Comparison of ENCODE assay signal across 15 cellular contexts in genomic region chr13:89457977-89458376, GRCh38.
A peak's percentile ranks its signal among the peaks of the same experiment; 100 is the strongest.
DNase-seq lines count a peak whose midpoint lies in the region; ATAC-seq, FAIRE-seq and TF ChIP-seq lines count a peak whose summit lies in the region.
"Had no signal": no experiment of that assay in that cellular context is flagged by ENCODE, and none has a peak within 500 bp of the region (broad histone marks: within the 10 kb centered on the region; RNA-seq: fewer than 3 reads in every experiment).

No MANE protein-coding gene starts in this region.

- no peak overlapping the region for H2AK5ac ChIP-seq in mesenchymal stem cell (ENCODE audit: low read length, severe bottlenecking)

- no peaks in the 10 kb centered on the region for H3K79me2 ChIP-seq in endothelial cell of umbilical vein (ENCODE audit: control insufficient read depth, insufficient read depth, low read length)

- dilution Hi-C loops in endothelial cell of umbilical vein (cut with MboI; ENCODE audit: extremely low pct_ligation_motif_present, low sequenced_read_pairs): no loop called here

- DNase-seq in AG04450 (ENCODE audit: low read depth, low spot score) (peak; percentile 13), M059J (ENCODE audit: low read depth) (peak; percentile 26), endothelial cell of umbilical vein (ENCODE audit: low read depth, low spot score) (peak; percentile 6), mesenchymal stem cell (peak; percentile 53), NCI-H2029 (lab: John Stamatoyannopoulos, UW) (no peak), D341Med (ENCODE audit: low spot score) (no peak)
- no peak for DNase-seq in activated T-cell treated with anti-CD3 and anti-CD28 coated beads, Interleukin-2, amount 50 U/mL, for 4 hours
- DNase-seq: activated naive CD4-positive, alpha-beta T cell treated with Interleukin-2 at 50 U/mL for 16 hours; NCI-H1105 treated with DMSO at 0.1 percent for 48 hours; NCI-H446; stimulated activated naive CD8-positive, alpha-beta T cell treated with anti-CD3 and anti-CD28 coated beads, Interleukin-15, Interleukin-2, amounts not matched to agents 100 U/mL and 50 U/mL, for 24 hours had no signal

- intact Hi-C loops in endothelial cell of umbilical vein (cut with micrococcal nuclease): loop anchor here (1.0 kb wide), 1 partner anchor 56 kb away; no protein-coding TSS in a partner anchor

- H4K20me1 ChIP-seq in endothelial cell of umbilical vein (replicated peaks; ENCODE audit: control insufficient read depth, extremely low read depth, insufficient read depth, low read length): no peaks in the 10 kb centered on the region

- H3K36me3 ChIP-seq in endothelial cell of umbilical vein (ENCODE audit: control insufficient read depth in 2 of 2, extremely low read depth in 1 of 2, insufficient read depth in 2 of 2, low read length in 2 of 2) (no peaks in the 10 kb centered on the region), mesenchymal stem cell (ENCODE audit: control insufficient read depth in 1 of 2, insufficient read depth in 2 of 2, low read depth in 1 of 2, low read length in 2 of 2) (no peaks in the 10 kb centered on the region)

- CTCF ChIA-PET in AG04450 (lab: Charles Lee): interaction anchor here (0.6 kb wide), 1 partner anchor 662 kb away, joined by 3 read pairs; no protein-coding TSS in a partner anchor
- CTCF ChIA-PET in endothelial cell of umbilical vein (lab: Charles Lee): interaction anchor here (1.0 to 1.3 kb wide), 2 partner anchors 31 to 57 kb away, joined by 3 read pairs; no protein-coding TSS in a partner anchor

- H3K27me3 ChIP-seq in AG04450 (ENCODE audit: control insufficient read depth, insufficient read depth, low read length) (no peaks in the 10 kb centered on the region), endothelial cell of umbilical vein (ENCODE audit: control insufficient read depth in 2 of 2, insufficient read depth in 2 of 2, low read length in 2 of 2) (no peaks in the 10 kb centered on the region), mesenchymal stem cell (ENCODE audit: control insufficient read depth in 1 of 2, insufficient read depth in 1 of 2, low read length in 2 of 2) (no peaks in the 10 kb centered on the region)

- H3K9me3 ChIP-seq in AG04450 (ENCODE audit: control insufficient read depth, insufficient read depth, low read length) (no peaks in the 10 kb centered on the region), endothelial cell of umbilical vein (replicated peaks; ENCODE audit: control insufficient read depth, insufficient read depth, low read length) (no peaks in the 10 kb centered on the region), mesenchymal stem cell (ENCODE audit: control insufficient read depth, low read length) (no peaks in the 10 kb centered on the region)

- H3K9ac ChIP-seq in endothelial cell of umbilical vein (replicated peaks; ENCODE audit: extremely low read depth, insufficient read depth, low read length) (no peak overlapping the region), mesenchymal stem cell (ENCODE audit: low read length) (no peak overlapping the region)

- no peaks in the 10 kb centered on the region for H3K79me1 ChIP-seq in mesenchymal stem cell (replicated peaks; ENCODE audit: low read length, poor library complexity, severe bottlenecking)

- H3K18ac ChIP-seq in mesenchymal stem cell (ENCODE audit: low read depth in 1 of 2, low read length in 2 of 2): no peak overlapping the region

- no peak overlapping the region for H3K23ac ChIP-seq in mesenchymal stem cell (ENCODE audit: low read length in 2 of 2)

- no peak overlapping the region for H3K4me2 ChIP-seq in endothelial cell of umbilical vein (ENCODE audit: insufficient read depth, low read length)
- H3K4me2 ChIP-seq in mesenchymal stem cell (ENCODE audit: low read length, poor library complexity, severe bottlenecking): no peak overlapping the region

- no peak overlapping the region for H3K27ac ChIP-seq in AG04450 (ENCODE audit: low read depth, low read length)
- no peak overlapping the region for H3K27ac ChIP-seq in endothelial cell of umbilical vein (ENCODE audit: insufficient read depth, low read depth, low read length)
- H3K27ac ChIP-seq in mesenchymal stem cell (ENCODE audit: low read length, poor library complexity, severe bottlenecking): peak overlapping the region; percentile 69

- H3K4ac ChIP-seq in mesenchymal stem cell (ENCODE audit: low read depth in 1 of 2, low read length in 2 of 2): no peak overlapping the region

- no peak for FAIRE-seq in endothelial cell of umbilical vein (lab: Jason Lieb, UNC)

- no peak overlapping the region for H2BK12ac ChIP-seq in mesenchymal stem cell (ENCODE audit: low read length in 2 of 2)

- no peaks in the 10 kb centered on the region for H3K4me1 Mint-ChIP-seq in activated T-cell treated with anti-CD3 and anti-CD28 coated beads, Interleukin-2, amount 50 U/mL, for 4 hours (ENCODE audit: low read depth)
- H3K4me1 Mint-ChIP-seq: IgD-negative memory B cell, WTC11 had no signal

- peaks cover 21% of the 10 kb centered on the region for H3K4me1 ChIP-seq in endothelial cell of umbilical vein (ENCODE audit: control insufficient read depth, extremely low read depth, insufficient read depth, low read length)
- H3K4me1 ChIP-seq in mesenchymal stem cell (ENCODE audit: control insufficient read depth, insufficient read depth, low read depth, low read length): peaks cover 1% of the 10 kb centered on the region

- TF ChIP-seq CTCF in AG04450 (IDR thresholded peaks at IDR 0.05; ENCODE audit: low read depth, low read length): no peak
- TF ChIP-seq CTCF in endothelial cell of umbilical vein (IDR thresholded peaks at IDR 0.05; ENCODE audit: extremely low read depth in 1 of 2, insufficient read depth in 1 of 2, low read depth in 1 of 2, low read length in 2 of 2): no peak

- H3K4me3 ChIP-seq in AG04450 (ENCODE audit: low read depth, low read length) (no peak overlapping the region), endothelial cell of umbilical vein (replicated peaks in 1 of 3; ENCODE audit: insufficient read depth in 1 of 3, low read depth in 1 of 3, low read length in 3 of 3) (no peak overlapping the region), mesenchymal stem cell (ENCODE audit: insufficient read depth in 1 of 2, low read depth in 1 of 2, low read length in 2 of 2) (no peak overlapping the region)
- H3K4me3 ChIP-seq: lung had no signal

- H3K27me3 Mint-ChIP-seq in activated T-cell treated with anti-CD3 and anti-CD28 coated beads, Interleukin-2, amount 50 U/mL, for 4 hours (ENCODE audit: low read depth): no peaks in the 10 kb centered on the region
- H3K27me3 Mint-ChIP-seq: IgD-negative memory B cell had no signal

- H2BK120ac ChIP-seq in mesenchymal stem cell (ENCODE audit: low read depth, low read length): no peak overlapping the region

- peak overlapping the region; percentile 39 for H2BK5ac ChIP-seq in mesenchymal stem cell (ENCODE audit: low read depth, low read length, poor library complexity, severe bottlenecking)

- H2AFZ ChIP-seq in endothelial cell of umbilical vein (ENCODE audit: low read depth, low read length): no peak overlapping the region
- no peak overlapping the region for H2AFZ ChIP-seq in mesenchymal stem cell (ENCODE audit: low read depth, low read length)

- peaks cover 24% of the 10 kb centered on the region for H3K9me3 Mint-ChIP-seq in activated T-cell treated with anti-CD3 and anti-CD28 coated beads, Interleukin-2, amount 50 U/mL, for 4 hours
- H3K9me3 Mint-ChIP-seq: WTC11 had no signal

- H2BK15ac ChIP-seq in mesenchymal stem cell (ENCODE audit: low read depth, poor library complexity, severe bottlenecking): no peak overlapping the region

- H4K91ac ChIP-seq in mesenchymal stem cell (ENCODE audit: low read length): no peak overlapping the region

- no TSS peak for BruUV-seq in endothelial cell of umbilical vein (replicated peaks; lab: Mats Ljungman, UMichigan)

- WGBS in mesenchymal stem cell: 28% methylated on average over 2 of the region's 4 CpGs

- TF ChIP-seq POLR2A in endothelial cell of umbilical vein (IDR thresholded peaks at IDR 0.05; ENCODE audit: low read depth, low read length): no peak

- POLR2A ChIA-PET in AG04450 (lab: Yijun Ruan, JAX): no interaction called here
- POLR2A ChIA-PET in endothelial cell of umbilical vein (lab: Charles Lee): no interaction called here

- no peak overlapping the region for H3K4me3 Mint-ChIP-seq in activated T-cell treated with anti-CD3 and anti-CD28 coated beads, Interleukin-2, amount 50 U/mL, for 4 hours
- H3K4me3 Mint-ChIP-seq: IgD-negative memory B cell, WTC11 had no signal

- no peaks in the 10 kb centered on the region for H3K36me3 Mint-ChIP-seq in activated T-cell treated with anti-CD3 and anti-CD28 coated beads, Interleukin-2, amount 50 U/mL, for 4 hours (ENCODE audit: insufficient read depth)
- H3K36me3 Mint-ChIP-seq: IgD-negative memory B cell, WTC11 had no signal

- no peaks in the 10 kb centered on the region for H3K9me1 ChIP-seq in endothelial cell of umbilical vein (replicated peaks; ENCODE audit: control insufficient read depth, extremely low read depth, insufficient read depth, low read length)

- no peak overlapping the region for H3K14ac ChIP-seq in mesenchymal stem cell (ENCODE audit: low read length in 2 of 2)

- no peak for ATAC-seq in activated T-cell treated with anti-CD3 and anti-CD28 coated beads, Interleukin-2, amount 50 U/mL, for 4 hours
- no peak for ATAC-seq in HG03439 (IDR thresholded peaks at IDR 0.05; ENCODE audit: unreplicated experiment)
- ATAC-seq: stimulated activated naive CD8-positive, alpha-beta T cell treated with anti-CD3 and anti-CD28 coated beads, Interleukin-15, Interleukin-2, amounts not matched to agents 100 U/mL and 50 U/mL, for 24 hours; WTC11 had no signal

- no peak overlapping the region for H4K8ac ChIP-seq in mesenchymal stem cell (ENCODE audit: low read length)

TF ChIP-seq in endothelial cell of umbilical vein, 7 proteins besides CTCF, POLR2A, EP300 and RAD21:
- TF ChIP-seq EZH2 (IDR thresholded peaks at IDR 0.05; ENCODE audit: borderline replicate concordance, low read depth, low read length, severe bottlenecking): no peak
- no peak for TF ChIP-seq MYC (IDR thresholded peaks at IDR 0.05; ENCODE audit: low read depth, low read length)
- no peak for TF ChIP-seq POLR2AphosphoS5 (IDR thresholded peaks at IDR 0.05; ENCODE audit: insufficient read depth, low read depth, low read length)
- TF ChIP-seq GATA2 (IDR thresholded peaks at IDR 0.05; ENCODE audit: insufficient read depth, insufficient read length, low read depth, low read length): no peak
- TF ChIP-seq FOS (IDR thresholded peaks at IDR 0.05; ENCODE audit: borderline replicate concordance, insufficient read depth, low read length): no peak
- no peak for TF ChIP-seq MAX (IDR thresholded peaks at IDR 0.05; ENCODE audit: insufficient read depth, insufficient read length)
- TF ChIP-seq JUN (IDR thresholded peaks at IDR 0.05; ENCODE audit: borderline replicate concordance, insufficient read depth, insufficient read length, low read depth): no peak

Comparison
In these comparisons a context has a peak if more than half of its experiments do, and no peak if none do; other contexts are left out.
1. DNase-seq: peak in AG04450 (single experiment), M059J (single experiment), endothelial cell of umbilical vein (single experiment) and mesenchymal stem cell (single experiment); none in NCI-H2029 (single experiment), D341Med (single experiment) and activated T-cell treated with anti-CD3 and anti-CD28 coated beads, Interleukin-2, amount 50 U/mL, for 4 hours (single experiment).